ENCODE assay signal across 9 cellular contexts in genomic region chrX:2710496-2710895, GRCh38. TPM values are rescaled to one million over a fixed set of nuclear protein-coding genes. Genes with fewer than 3 reads are reported as not detected.
A peak's percentile ranks its signal among the peaks of the same experiment; 100 is the strongest.
DNase-seq lines count a peak whose midpoint lies in the region; ATAC-seq and TF ChIP-seq lines count a peak whose summit lies in the region.
"Had no signal": no experiment of that assay in that cellular context is flagged by ENCODE, and none has a peak within 500 bp of the region (broad histone marks: within the 10 kb centered on the region; RNA-seq: fewer than 3 reads in every experiment).

No MANE protein-coding gene starts in this region.

- H3F3A ChIP-seq in SK-N-SH (replicated peaks; ENCODE audit: insufficient read depth) = peaks cover 42% of the 10 kb centered on the region

- no peaks in the 10 kb centered on the region for H3K27me3 Mint-ChIP-seq in activated T-helper 17 cell treated with anti-CD3 and anti-CD28 coated beads, Interleukin-2, amount 50 U/mL, for 72 hours

- peaks cover 36% of the 10 kb centered on the region for H4K20me1 ChIP-seq in SK-N-SH (ENCODE audit: insufficient read depth)

- peaks cover 43% of the 10 kb centered on the region for H3K4me1 Mint-ChIP-seq in activated T-helper 17 cell treated with anti-CD3 and anti-CD28 coated beads, Interleukin-2, amount 50 U/mL, for 72 hours

- no peak for ATAC-seq in SK-N-SH treated with all-trans-retinoic acid at 6 μM for 48 hours
- ATAC-seq in activated T-helper 17 cell treated with anti-CD3 and anti-CD28 coated beads, Interleukin-2, amount 50 U/mL, for 72 hours (replicated peaks) = peak; percentile 68
- no peak for ATAC-seq in HG03280 (IDR thresholded peaks at IDR 0.05; ENCODE audit: unreplicated experiment)

- peaks cover 5 to 45% of the 10 kb centered on the region in 2 experiments; a peak in 3 of 4 replicates for H3K4me1 ChIP-seq in SK-N-SH (ENCODE audit: control insufficient read depth in 1 of 2, insufficient read depth in 2 of 2, low read depth in 1 of 2, low read length in 1 of 2)
- peaks cover 24 to 59% (median 49%) of the 10 kb centered on the region in 4 donors for H3K4me1 ChIP-seq in stomach

- TF ChIP-seq EP300 in SK-N-SH (IDR thresholded peaks at IDR 0.05; ENCODE audit: borderline replicate concordance in 1 of 2, low read depth in 1 of 2, low read length in 1 of 2) (no peak), stomach (IDR thresholded peaks at IDR 0.05) (no peak)

- peaks cover 66% of the 10 kb centered on the region for H3K79me2 ChIP-seq in SK-N-SH (ENCODE audit: insufficient read depth)

- H3K9me3 ChIP-seq in SK-N-SH (no peaks in the 10 kb centered on the region), stomach (no peaks in the 10 kb centered on the region)

- H3K27ac Mint-ChIP-seq in activated T-helper 17 cell treated with anti-CD3 and anti-CD28 coated beads, Interleukin-2, amount 50 U/mL, for 72 hours = peak overlapping the region; percentile 93

- peak overlapping the region; percentile 67 for H3K9ac ChIP-seq in SK-N-SH

- H3K27ac ChIP-seq in SK-N-SH (ENCODE audit: low read depth in 2 of 2, low read length in 1 of 2) = peak overlapping the region in 1 of 2 experiments; percentile 89; a peak in 2 of 4 replicates
- H3K27ac ChIP-seq in stomach = peak overlapping the region in 3 of 5 donors; percentile 43 to 75 (median 55)
- H3K27ac ChIP-seq: 22Rv1 had no signal

- no peak for TF ChIP-seq POLR2A in stomach (IDR thresholded peaks at IDR 0.05)

- DNase-seq in SK-N-SH (no peak), iris pigment epithelial cell (ENCODE audit: low read depth) (peak; percentile 36), stomach (no peak), NCI-H774 (lab: John Stamatoyannopoulos, UW) (no peak), NCI-H2171 (lab: John Stamatoyannopoulos, UW) (no peak)

- H3K4me3 ChIP-seq in SK-N-SH (ENCODE audit: low read depth in 2 of 2, low read length in 1 of 2) = peak overlapping the region in 1 of 2 experiments; percentile 7; a peak in 1 of 4 replicates
- no peak overlapping the region for H3K4me3 ChIP-seq in stomach

- peaks cover 49% of the 10 kb centered on the region for H3K36me3 Mint-ChIP-seq in activated T-helper 17 cell treated with anti-CD3 and anti-CD28 coated beads, Interleukin-2, amount 50 U/mL, for 72 hours (ENCODE audit: low read depth)

- peaks cover 0 to 9% of the 10 kb centered on the region in 2 experiments for H3K36me3 ChIP-seq in SK-N-SH (replicated peaks in 1 of 2; ENCODE audit: control insufficient read depth in 1 of 2, insufficient read depth in 2 of 2, low read length in 1 of 2)
- H3K36me3 ChIP-seq in stomach = peaks cover 9 to 34% (median 29%) of the 10 kb centered on the region in 4 donors

- H3K4me2 ChIP-seq in SK-N-SH = peak overlapping the region; percentile 62

- no peaks in the 10 kb centered on the region for H3K9me2 ChIP-seq in SK-N-SH

- H2AFZ ChIP-seq in SK-N-SH (ENCODE audit: low read depth) = no peak overlapping the region

- no peaks in the 10 kb centered on the region for H3K9me3 Mint-ChIP-seq in activated T-helper 17 cell treated with anti-CD3 and anti-CD28 coated beads, Interleukin-2, amount 50 U/mL, for 72 hours

- intact Hi-C loops in stomach (cut with DNase I; ENCODE audit: low total_unique reads) = no loop called here

- POLR2A ChIA-PET in SK-N-SH (lab: Yijun Ruan, JAX) = no interaction called here

- WGBS in SK-N-SH (ENCODE audit: low lambda C conversion rate) = 16% methylated on average over 5 of the region's 5 CpGs
- WGBS in stomach, 5 donors = 23 to 66% (median 61%) methylated on average over 5 of the region's 5 CpGs

- CTCF ChIA-PET in SK-N-SH (lab: Yijun Ruan, JAX) = no interaction called here

- TF ChIP-seq CTCF in SK-N-SH (IDR thresholded peaks at IDR 0.05) (no peak), stomach (IDR thresholded peaks at IDR 0.05) (no peak)

- H3K27me3 ChIP-seq in SK-N-SH (ENCODE audit: insufficient read depth) (peaks cover 5% of the 10 kb centered on the region; the same call in 1 of the 2 replicates), stomach (no peaks in the 10 kb centered on the region)

- TF ChIP-seq RAD21 in SK-N-SH (IDR thresholded peaks at IDR 0.05; ENCODE audit: low read length) = no peak

- H3K4me3 Mint-ChIP-seq in activated T-helper 17 cell treated with anti-CD3 and anti-CD28 coated beads, Interleukin-2, amount 50 U/mL, for 72 hours = peak overlapping the region; percentile 60

TF ChIP-seq in SK-N-SH, 30 proteins besides CTCF, POLR2A, EP300 and RAD21 (continues in another document):
- no peak for TF ChIP-seq IRF3 (IDR thresholded peaks at IDR 0.05; ENCODE audit: low read depth, low read length)
- no peak for TF ChIP-seq TEAD4 (IDR thresholded peaks at IDR 0.05; ENCODE audit: borderline replicate concordance, insufficient read depth)
- TF ChIP-seq MXI1 (IDR thresholded peaks at IDR 0.05; ENCODE audit: low read depth, low read length) = no peak
- no peak for TF ChIP-seq NFIC (IDR thresholded peaks at IDR 0.05; ENCODE audit: borderline replicate concordance)
- TF ChIP-seq NRF1 (IDR thresholded peaks at IDR 0.05; ENCODE audit: low read depth, low read length) = no peak
- no peak for TF ChIP-seq TCF12 (IDR thresholded peaks at IDR 0.05)
- no peak for TF ChIP-seq FOXJ3 (CRISPR knock-in tag; IDR thresholded peaks at IDR 0.05)
- TF ChIP-seq YY1 (IDR thresholded peaks at IDR 0.05; ENCODE audit: low read depth) = no peak
- TF ChIP-seq ELF1 (IDR thresholded peaks at IDR 0.05) = no peak
- TF ChIP-seq SIN3A (IDR thresholded peaks at IDR 0.05; ENCODE audit: borderline replicate concordance, low read depth, low read length) = no peak
- no peak for TF ChIP-seq PBX3 (IDR thresholded peaks at IDR 0.05)

TF ChIP-seq in SK-N-SH treated with all-trans-retinoic acid at 6 μM for 48 hours, 23 proteins besides CTCF, POLR2A, EP300 and RAD21:
- no peak for TF ChIP-seq TOX (CRISPR knock-in tag; IDR thresholded peaks at IDR 0.05; ENCODE audit: borderline replicate concordance)
- no peak for TF ChIP-seq TCF4 (CRISPR knock-in tag; IDR thresholded peaks at IDR 0.05; ENCODE audit: borderline replicate concordance)
- TF ChIP-seq BACH2 (CRISPR knock-in tag; IDR thresholded peaks at IDR 0.05; ENCODE audit: borderline replicate concordance) = no peak
- TF ChIP-seq ZNF8 (CRISPR knock-in tag; IDR thresholded peaks at IDR 0.05) = no peak
- no peak for TF ChIP-seq POU6F1 (CRISPR knock-in tag; IDR thresholded peaks at IDR 0.05; ENCODE audit: borderline replicate concordance, low read depth)
- no peak for TF ChIP-seq RARB (CRISPR knock-in tag; IDR thresholded peaks at IDR 0.05)
- TF ChIP-seq TSHZ2 (CRISPR knock-in tag; IDR thresholded peaks at IDR 0.05) = no peak

RNA-seq across cellular contexts. Expression of gene CD99, which starts 19.4 kb away (rescaled TPM):
- polyA plus RNA-seq in SK-N-SH (2012; rRNA removed) (149 and 346 TPM in 2 replicates), stomach (100 to 1,000 TPM in 2 of 3 donors, 10 to 100 TPM in 1; 97.3 to 207 (median 103) TPM)
- 202 and 224 TPM in 2 replicates for polyA plus RNA-seq in SK-N-SH (2012; cell fraction: cytosol; rRNA removed)
- polyA plus RNA-seq in SK-N-SH (2012; cell fraction: nucleus; rRNA removed) = 119 and 169 TPM in 2 replicates
- 100 to 1,000 TPM; 157 to 231 TPM for total RNA-seq in activated T-helper 17 cell treated with anti-CD3 and anti-CD28 coated beads, Interleukin-2, amount 50 U/mL, for 72 hours
- total RNA-seq in stomach = 100 to 1,000 TPM in 3 of 5 donors, 10 to 100 TPM in 2; 72.9 to 220 (median 153) TPM

RNA-seq across cellular contexts. Expression of gene XG, which starts 41.3 kb away (rescaled TPM):
- polyA plus RNA-seq in SK-N-SH (2012; rRNA removed) (0.42 and 0.76 TPM in 2 replicates), stomach (under 1 TPM in 1 of 3 donors, not detected in 2; 0.70 TPM)
- polyA plus RNA-seq in SK-N-SH (2012; cell fraction: cytosol; rRNA removed) = 0.42 and 0.60 TPM in 2 replicates
- polyA plus RNA-seq in SK-N-SH (2012; cell fraction: nucleus; rRNA removed) = 0.45 and 0.50 TPM in 2 replicates
- under 1 TPM in 1 of 2 donors, not detected in 1; 0.34 TPM for total RNA-seq in activated T-helper 17 cell treated with anti-CD3 and anti-CD28 coated beads, Interleukin-2, amount 50 U/mL, for 72 hours
- not detected for total RNA-seq in stomach
